In the genomic region with DNA sequence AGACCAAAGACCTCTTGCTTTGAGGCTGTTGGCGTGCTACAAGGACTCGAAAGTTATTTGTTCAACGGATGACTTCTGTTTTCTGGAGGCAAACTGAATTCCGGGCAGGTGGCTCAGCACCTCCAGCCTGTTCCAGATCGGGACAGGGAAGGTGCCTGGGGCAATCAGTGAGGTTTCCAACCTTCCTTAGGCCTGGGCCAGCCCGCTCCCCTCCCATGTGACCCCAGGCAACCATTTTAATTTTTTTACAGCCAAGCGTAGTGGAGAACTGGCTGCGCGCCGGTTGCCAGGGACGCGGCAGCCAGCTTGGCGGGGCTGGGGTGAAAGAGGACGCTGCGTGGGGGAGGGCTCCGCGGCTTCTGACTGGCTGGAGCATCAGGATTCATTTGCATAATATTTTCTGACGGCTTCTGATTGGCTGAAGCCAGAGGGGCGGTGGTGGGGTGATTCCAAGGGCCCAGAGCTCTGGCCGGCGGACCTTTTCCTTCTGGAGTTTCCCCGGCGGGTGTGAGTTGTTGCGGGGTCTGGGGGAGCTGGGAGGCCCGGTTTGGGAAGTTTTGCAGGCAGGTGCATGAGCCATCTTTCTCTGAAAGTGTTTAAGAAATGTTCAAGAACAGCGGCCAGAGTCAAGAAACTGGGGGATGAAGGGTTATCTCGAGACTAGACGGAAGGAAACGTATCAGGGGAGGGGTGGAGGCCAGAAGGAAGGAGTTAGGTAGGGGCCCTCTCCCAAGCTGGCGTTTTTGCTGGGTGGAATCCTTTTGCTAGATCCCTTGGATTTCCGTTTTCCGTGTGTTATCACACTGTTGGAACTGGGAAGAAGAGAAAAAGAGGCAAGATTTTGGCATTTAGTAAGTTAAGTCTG, we compare ENCODE assay signal across 1 cellular context.
TF ChIP-seq lines count a peak whose summit lies in the region.

A gene with protein sequence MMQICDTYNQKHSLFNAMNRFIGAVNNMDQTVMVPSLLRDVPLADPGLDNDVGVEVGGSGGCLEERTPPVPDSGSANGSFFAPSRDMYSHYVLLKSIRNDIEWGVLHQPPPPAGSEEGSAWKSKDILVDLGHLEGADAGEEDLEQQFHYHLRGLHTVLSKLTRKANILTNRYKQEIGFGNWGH (plus strand): TSS at position 479 of the 865 bp plus-strand sequence. CDS start 3,488 bp downstream, outside the sequence.

TF ChIP-seq in K562, 482 proteins besides CTCF, POLR2A, EP300 and RAD21 (continued from another document and continues in another):
- TF ChIP-seq, protein P1, sequence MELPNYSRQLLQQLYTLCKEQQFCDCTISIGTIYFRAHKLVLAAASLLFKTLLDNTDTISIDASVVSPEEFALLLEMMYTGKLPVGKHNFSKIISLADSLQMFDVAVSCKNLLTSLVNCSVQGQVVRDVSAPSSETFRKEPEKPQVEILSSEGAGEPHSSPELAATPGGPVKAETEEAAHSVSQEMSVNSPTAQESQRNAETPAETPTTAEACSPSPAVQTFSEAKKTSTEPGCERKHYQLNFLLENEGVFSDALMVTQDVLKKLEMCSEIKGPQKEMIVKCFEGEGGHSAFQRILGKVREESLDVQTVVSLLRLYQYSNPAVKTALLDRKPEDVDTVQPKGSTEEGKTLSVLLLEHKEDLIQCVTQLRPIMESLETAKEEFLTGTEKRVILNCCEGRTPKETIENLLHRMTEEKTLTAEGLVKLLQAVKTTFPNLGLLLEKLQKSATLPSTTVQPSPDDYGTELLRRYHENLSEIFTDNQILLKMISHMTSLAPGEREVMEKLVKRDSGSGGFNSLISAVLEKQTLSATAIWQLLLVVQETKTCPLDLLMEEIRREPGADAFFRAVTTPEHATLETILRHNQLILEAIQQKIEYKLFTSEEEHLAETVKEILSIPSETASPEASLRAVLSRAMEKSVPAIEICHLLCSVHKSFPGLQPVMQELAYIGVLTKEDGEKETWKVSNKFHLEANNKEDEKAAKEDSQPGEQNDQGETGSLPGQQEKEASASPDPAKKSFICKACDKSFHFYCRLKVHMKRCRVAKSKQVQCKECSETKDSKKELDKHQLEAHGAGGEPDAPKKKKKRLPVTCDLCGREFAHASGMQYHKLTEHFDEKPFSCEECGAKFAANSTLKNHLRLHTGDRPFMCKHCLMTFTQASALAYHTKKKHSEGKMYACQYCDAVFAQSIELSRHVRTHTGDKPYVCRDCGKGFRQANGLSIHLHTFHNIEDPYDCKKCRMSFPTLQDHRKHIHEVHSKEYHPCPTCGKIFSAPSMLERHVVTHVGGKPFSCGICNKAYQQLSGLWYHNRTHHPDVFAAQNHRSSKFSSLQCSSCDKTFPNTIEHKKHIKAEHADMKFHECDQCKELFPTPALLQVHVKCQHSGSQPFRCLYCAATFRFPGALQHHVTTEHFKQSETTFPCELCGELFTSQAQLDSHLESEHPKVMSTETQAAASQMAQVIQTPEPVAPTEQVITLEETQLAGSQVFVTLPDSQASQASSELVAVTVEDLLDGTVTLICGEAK (IDR thresholded peaks at IDR 0.05), result no peak
- TF ChIP-seq, protein P1 (CRISPR knock-in tag; IDR thresholded peaks at IDR 0.05), result no peak
- TF ChIP-seq ESRRB (CRISPR knock-in tag; IDR thresholded peaks at IDR 0.05; ENCODE audit: borderline replicate concordance) (no peak), NR1H2 (CRISPR knock-in tag; IDR thresholded peaks at IDR 0.05) (no peak), JUND (IDR thresholded peaks at IDR 0.05; ENCODE audit: borderline replicate concordance, low read depth, low read length) (no peak), JUND (tag; IDR thresholded peaks at IDR 0.05; ENCODE audit: borderline replicate concordance, low read depth, low read length) (no peak; the same call in 2 of the 3 replicates), ETV5 (CRISPR knock-in tag; IDR thresholded peaks at IDR 0.05; ENCODE audit: low read depth) (no peak), RFX1 (IDR thresholded peaks at IDR 0.05) (peak; percentile 94), TAF9B (IDR thresholded peaks at IDR 0.05; ENCODE audit: partially characterized antibody) (peak; percentile 80), POLR2AphosphoS5 (IDR thresholded peaks at IDR 0.05; ENCODE audit: control insufficient read depth, insufficient read depth, low read depth, low read length) (peak; percentile 81), ZNF644 (tag; IDR thresholded peaks at IDR 0.05; ENCODE audit: low read depth) (no peak), EP400 (IDR thresholded peaks at IDR 0.05) (peak; percentile 70), PHF21A (IDR thresholded peaks at IDR 0.05; ENCODE audit: borderline replicate concordance, low read depth) (0 out of 2 replicates have a peak, but pooled peaks have one; percentile 5), ZNF133 (CRISPR knock-in tag; IDR thresholded peaks at IDR 0.05) (no peak), ELF1 (tag; IDR thresholded peaks at IDR 0.05) (no peak), SMAD4 (CRISPR knock-in tag; conservative IDR thresholded peaks at IDR 0.05) (peak; percentile 44; the same call in 1 of the 2 replicates), C11orf30 (IDR thresholded peaks at IDR 0.05; ENCODE audit: low read depth) (no peak), STAT5A (IDR thresholded peaks at IDR 0.05; ENCODE audit: borderline replicate concordance, low read length) (no peak), CXXC5 (CRISPR knock-in tag; IDR thresholded peaks at IDR 0.05) (peak; percentile 38; the same call in 1 of the 2 replicates), ZNF695 (CRISPR knock-in tag; IDR thresholded peaks at IDR 0.05) (no peak), HMGN3 (IDR thresholded peaks at IDR 0.05; ENCODE audit: borderline replicate concordance, extremely low read depth, insufficient read length, low read depth, low read length) (peak; percentile 63), NFIC (IDR thresholded peaks at IDR 0.05) (peak; percentile 96), SMAD2 (IDR thresholded peaks at IDR 0.05; ENCODE audit: low read depth, low read length) (no peak), BRCA1 (IDR thresholded peaks at IDR 0.05) (no peak), BRCA1 (CRISPR knock-in tag; IDR thresholded peaks at IDR 0.05) (no peak), RHOXF2B (CRISPR knock-in tag; conservative IDR thresholded peaks at IDR 0.05) (no peak)
- TF ChIP-seq, protein P2, sequence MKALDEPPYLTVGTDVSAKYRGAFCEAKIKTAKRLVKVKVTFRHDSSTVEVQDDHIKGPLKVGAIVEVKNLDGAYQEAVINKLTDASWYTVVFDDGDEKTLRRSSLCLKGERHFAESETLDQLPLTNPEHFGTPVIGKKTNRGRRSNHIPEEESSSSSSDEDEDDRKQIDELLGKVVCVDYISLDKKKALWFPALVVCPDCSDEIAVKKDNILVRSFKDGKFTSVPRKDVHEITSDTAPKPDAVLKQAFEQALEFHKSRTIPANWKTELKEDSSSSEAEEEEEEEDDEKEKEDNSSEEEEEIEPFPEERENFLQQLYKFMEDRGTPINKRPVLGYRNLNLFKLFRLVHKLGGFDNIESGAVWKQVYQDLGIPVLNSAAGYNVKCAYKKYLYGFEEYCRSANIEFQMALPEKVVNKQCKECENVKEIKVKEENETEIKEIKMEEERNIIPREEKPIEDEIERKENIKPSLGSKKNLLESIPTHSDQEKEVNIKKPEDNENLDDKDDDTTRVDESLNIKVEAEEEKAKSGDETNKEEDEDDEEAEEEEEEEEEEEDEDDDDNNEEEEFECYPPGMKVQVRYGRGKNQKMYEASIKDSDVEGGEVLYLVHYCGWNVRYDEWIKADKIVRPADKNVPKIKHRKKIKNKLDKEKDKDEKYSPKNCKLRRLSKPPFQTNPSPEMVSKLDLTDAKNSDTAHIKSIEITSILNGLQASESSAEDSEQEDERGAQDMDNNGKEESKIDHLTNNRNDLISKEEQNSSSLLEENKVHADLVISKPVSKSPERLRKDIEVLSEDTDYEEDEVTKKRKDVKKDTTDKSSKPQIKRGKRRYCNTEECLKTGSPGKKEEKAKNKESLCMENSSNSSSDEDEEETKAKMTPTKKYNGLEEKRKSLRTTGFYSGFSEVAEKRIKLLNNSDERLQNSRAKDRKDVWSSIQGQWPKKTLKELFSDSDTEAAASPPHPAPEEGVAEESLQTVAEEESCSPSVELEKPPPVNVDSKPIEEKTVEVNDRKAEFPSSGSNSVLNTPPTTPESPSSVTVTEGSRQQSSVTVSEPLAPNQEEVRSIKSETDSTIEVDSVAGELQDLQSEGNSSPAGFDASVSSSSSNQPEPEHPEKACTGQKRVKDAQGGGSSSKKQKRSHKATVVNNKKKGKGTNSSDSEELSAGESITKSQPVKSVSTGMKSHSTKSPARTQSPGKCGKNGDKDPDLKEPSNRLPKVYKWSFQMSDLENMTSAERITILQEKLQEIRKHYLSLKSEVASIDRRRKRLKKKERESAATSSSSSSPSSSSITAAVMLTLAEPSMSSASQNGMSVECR (CRISPR knock-in tag; IDR thresholded peaks at IDR 0.05), result peak; percentile 62; the same call in 1 of the 2 replicates
- TF ChIP-seq, protein P3, sequence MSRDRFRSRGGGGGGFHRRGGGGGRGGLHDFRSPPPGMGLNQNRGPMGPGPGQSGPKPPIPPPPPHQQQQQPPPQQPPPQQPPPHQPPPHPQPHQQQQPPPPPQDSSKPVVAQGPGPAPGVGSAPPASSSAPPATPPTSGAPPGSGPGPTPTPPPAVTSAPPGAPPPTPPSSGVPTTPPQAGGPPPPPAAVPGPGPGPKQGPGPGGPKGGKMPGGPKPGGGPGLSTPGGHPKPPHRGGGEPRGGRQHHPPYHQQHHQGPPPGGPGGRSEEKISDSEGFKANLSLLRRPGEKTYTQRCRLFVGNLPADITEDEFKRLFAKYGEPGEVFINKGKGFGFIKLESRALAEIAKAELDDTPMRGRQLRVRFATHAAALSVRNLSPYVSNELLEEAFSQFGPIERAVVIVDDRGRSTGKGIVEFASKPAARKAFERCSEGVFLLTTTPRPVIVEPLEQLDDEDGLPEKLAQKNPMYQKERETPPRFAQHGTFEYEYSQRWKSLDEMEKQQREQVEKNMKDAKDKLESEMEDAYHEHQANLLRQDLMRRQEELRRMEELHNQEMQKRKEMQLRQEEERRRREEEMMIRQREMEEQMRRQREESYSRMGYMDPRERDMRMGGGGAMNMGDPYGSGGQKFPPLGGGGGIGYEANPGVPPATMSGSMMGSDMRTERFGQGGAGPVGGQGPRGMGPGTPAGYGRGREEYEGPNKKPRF (IDR thresholded peaks at IDR 0.05; ENCODE audit: low read depth, low read length), result no peak
- TF ChIP-seq, protein P4, sequence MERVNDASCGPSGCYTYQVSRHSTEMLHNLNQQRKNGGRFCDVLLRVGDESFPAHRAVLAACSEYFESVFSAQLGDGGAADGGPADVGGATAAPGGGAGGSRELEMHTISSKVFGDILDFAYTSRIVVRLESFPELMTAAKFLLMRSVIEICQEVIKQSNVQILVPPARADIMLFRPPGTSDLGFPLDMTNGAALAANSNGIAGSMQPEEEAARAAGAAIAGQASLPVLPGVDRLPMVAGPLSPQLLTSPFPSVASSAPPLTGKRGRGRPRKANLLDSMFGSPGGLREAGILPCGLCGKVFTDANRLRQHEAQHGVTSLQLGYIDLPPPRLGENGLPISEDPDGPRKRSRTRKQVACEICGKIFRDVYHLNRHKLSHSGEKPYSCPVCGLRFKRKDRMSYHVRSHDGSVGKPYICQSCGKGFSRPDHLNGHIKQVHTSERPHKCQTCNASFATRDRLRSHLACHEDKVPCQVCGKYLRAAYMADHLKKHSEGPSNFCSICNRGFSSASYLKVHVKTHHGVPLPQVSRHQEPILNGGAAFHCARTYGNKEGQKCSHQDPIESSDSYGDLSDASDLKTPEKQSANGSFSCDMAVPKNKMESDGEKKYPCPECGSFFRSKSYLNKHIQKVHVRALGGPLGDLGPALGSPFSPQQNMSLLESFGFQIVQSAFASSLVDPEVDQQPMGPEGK (CRISPR knock-in tag; IDR thresholded peaks at IDR 0.05; ENCODE audit: borderline replicate concordance), result peak; percentile 50; the same call in 1 of the 2 replicates
- TF ChIP-seq, protein P5, sequence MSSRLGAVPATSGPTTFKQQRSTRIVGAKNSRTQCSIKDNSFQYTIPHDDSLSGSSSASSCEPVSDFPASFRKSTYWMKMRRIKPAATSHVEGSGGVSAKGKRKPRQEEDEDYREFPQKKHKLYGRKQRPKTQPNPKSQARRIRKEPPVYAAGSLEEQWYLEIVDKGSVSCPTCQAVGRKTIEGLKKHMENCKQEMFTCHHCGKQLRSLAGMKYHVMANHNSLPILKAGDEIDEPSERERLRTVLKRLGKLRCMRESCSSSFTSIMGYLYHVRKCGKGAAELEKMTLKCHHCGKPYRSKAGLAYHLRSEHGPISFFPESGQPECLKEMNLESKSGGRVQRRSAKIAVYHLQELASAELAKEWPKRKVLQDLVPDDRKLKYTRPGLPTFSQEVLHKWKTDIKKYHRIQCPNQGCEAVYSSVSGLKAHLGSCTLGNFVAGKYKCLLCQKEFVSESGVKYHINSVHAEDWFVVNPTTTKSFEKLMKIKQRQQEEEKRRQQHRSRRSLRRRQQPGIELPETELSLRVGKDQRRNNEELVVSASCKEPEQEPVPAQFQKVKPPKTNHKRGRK (tag; IDR thresholded peaks at IDR 0.05), result no peak
- TF ChIP-seq, protein P6, sequence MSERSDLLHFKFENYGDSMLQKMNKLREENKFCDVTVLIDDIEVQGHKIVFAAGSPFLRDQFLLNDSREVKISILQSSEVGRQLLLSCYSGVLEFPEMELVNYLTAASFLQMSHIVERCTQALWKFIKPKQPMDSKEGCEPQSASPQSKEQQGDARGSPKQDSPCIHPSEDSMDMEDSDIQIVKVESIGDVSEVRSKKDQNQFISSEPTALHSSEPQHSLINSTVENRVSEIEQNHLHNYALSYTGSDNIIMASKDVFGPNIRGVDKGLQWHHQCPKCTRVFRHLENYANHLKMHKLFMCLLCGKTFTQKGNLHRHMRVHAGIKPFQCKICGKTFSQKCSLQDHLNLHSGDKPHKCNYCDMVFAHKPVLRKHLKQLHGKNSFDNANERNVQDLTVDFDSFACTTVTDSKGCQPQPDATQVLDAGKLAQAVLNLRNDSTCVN (CRISPR knock-in tag; IDR thresholded peaks at IDR 0.05), result no peak
